Comparison of ENCODE assay signal across 15 cellular contexts in genomic region chr18:28736951-28737350, GRCh38.
"Had no signal": no experiment of that assay in that cellular context is flagged by ENCODE, and none has a peak within 500 bp of the region (broad histone marks: within the 10 kb centered on the region; RNA-seq: fewer than 3 reads in every experiment).

No MANE protein-coding gene starts in this region.

- H3K4me3 ChIP-seq: gastroesophageal sphincter, lung, thyroid gland had no signal

- H3K27ac ChIP-seq: gastroesophageal sphincter, thyroid gland had no signal

- H3K27me3 ChIP-seq: gastroesophageal sphincter, thyroid gland had no signal

- H3K4me1 ChIP-seq: gastroesophageal sphincter, thyroid gland had no signal

- H3K9me3 ChIP-seq: gastroesophageal sphincter, thyroid gland had no signal

- ATAC-seq: activated T-helper 17 cell treated with anti-CD3 and anti-CD28 coated beads, Interleukin-2, amount 50 U/mL, for 72 hours; gastroesophageal sphincter; left colon; stimulated activated memory B cell treated with anti-CD40 and anti-IgM and Interleukin-4, amounts not matched to agents 10 μg/mL and 1 μg/mL and 100 μg/mL, for 72 hours had no signal

- DNase-seq: activated CD4-positive, alpha-beta T cell treated with anti-CD3 and anti-CD28 coated beads for 1 hour; activated CD4-positive, alpha-beta T cell treated with anti-CD3 and anti-CD28 coated beads, Interleukin-2, amount 50 U/mL, for 4 hours; activated naive CD4-positive, alpha-beta T cell treated with Interleukin-2 at 50 U/mL for 16 hours; anterior cingulate cortex; cerebellar nuclear complex; effector memory CD4-positive, alpha-beta T cell; left colon; naive B cell; T-helper 9 cell; thyroid gland had no signal

- H3K36me3 ChIP-seq: gastroesophageal sphincter, thyroid gland had no signal

- FAIRE-seq: islet of Langerhans had no signal
